Comparison of ENCODE assay signal across 15 cellular contexts in genomic region chr7:80981405-80981804, GRCh38.
A peak's percentile ranks its signal among the peaks of the same experiment; 100 is the strongest.
DNase-seq lines count a peak whose midpoint lies in the region; ATAC-seq, FAIRE-seq and TF ChIP-seq lines count a peak whose summit lies in the region.
"Had no signal": no experiment of that assay in that cellular context is flagged by ENCODE, and none has a peak within 500 bp of the region (broad histone marks: within the 10 kb centered on the region; RNA-seq: fewer than 3 reads in every experiment).

No MANE protein-coding gene starts in this region.

- H2AFZ ChIP-seq in HCT116 (ENCODE audit: low read depth, low read length, poor library complexity, severe bottlenecking): peak overlapping the region; percentile 64
- H2AFZ ChIP-seq in astrocyte (ENCODE audit: low read depth, low read length): peak overlapping the region; percentile 63
- peak overlapping the region; percentile 72 for H2AFZ ChIP-seq in neuronal stem cell (ENCODE audit: low read length)

- H3K27ac ChIP-seq in HCT116 (ENCODE audit: low read depth, low read length) (no peak overlapping the region), astrocyte (ENCODE audit: low read depth, low read length) (no peak overlapping the region), neuronal stem cell (replicated peaks; ENCODE audit: low read length) (no peak overlapping the region)
- H3K27ac ChIP-seq: BLaER1 had no signal

- H3K4ac ChIP-seq in neuronal stem cell (ENCODE audit: low read length): no peak overlapping the region

- no peaks in the 10 kb centered on the region for H3K27me3 Mint-ChIP-seq in astrocyte (ENCODE audit: low read depth, unreplicated experiment)
- H3K27me3 Mint-ChIP-seq in activated CD8-positive, alpha-beta T cell treated with anti-CD3 and anti-CD28 coated beads for 36 hours: no peaks in the 10 kb centered on the region
- H3K27me3 Mint-ChIP-seq: CD8-positive, alpha-beta memory T cell had no signal

- RAD21 ChIA-PET in HCT116 (lab: Charles Lee; ENCODE audit: low non-redundant PET in 1 of 2, low total read pairs in 2 of 2, uncharacterized antibody in 2 of 2, unreplicated experiment in 2 of 2): no interaction called here

- no peak overlapping the region for H4K8ac ChIP-seq in neuronal stem cell (ENCODE audit: low read depth, low read length)

- no peak overlapping the region for H2BK5ac ChIP-seq in neuronal stem cell (ENCODE audit: low read length)

- no peak overlapping the region for H2BK12ac ChIP-seq in neuronal stem cell (ENCODE audit: low read length)

- H3K79me2 ChIP-seq in HCT116 (ENCODE audit: insufficient read depth, low read length) (no peaks in the 10 kb centered on the region), astrocyte (ENCODE audit: insufficient read depth, low read length) (no peaks in the 10 kb centered on the region)

- POLR2A ChIA-PET in HCT116 (lab: Charles Lee): no interaction called here
- POLR2A ChIA-PET in HEK293T (lab: Yijun Ruan, JAX): no interaction called here
- POLR2A ChIA-PET in activated CD8-positive, alpha-beta T cell treated with anti-CD3 and anti-CD28 coated beads for 36 hours (lab: Charles Lee): no interaction called here

- H4K20me1 ChIP-seq in HCT116 (ENCODE audit: insufficient read depth) (no peaks in the 10 kb centered on the region), astrocyte (ENCODE audit: insufficient read depth, low read length) (no peaks in the 10 kb centered on the region)
- H4K20me1 ChIP-seq: BLaER1 had no signal

- H4K91ac ChIP-seq in neuronal stem cell (ENCODE audit: low read depth, low read length, poor library complexity): no peak overlapping the region

- peak; percentile 24 for DNase-seq in A172 (ENCODE audit: low spot score)
- DNase-seq in HCT116 (ENCODE audit: low read depth, low spot score): no peak
- DNase-seq in astrocyte (ENCODE audit: low read depth): no peak
- no peak for DNase-seq in neuronal stem cell (ENCODE audit: low spot score)
- no peak for DNase-seq in NCI-H146 treated with DMSO at 0.1 percent for 48 hours (lab: John Stamatoyannopoulos, UW; ENCODE audit: unreplicated experiment)
- no peak for DNase-seq in GF-D8 (lab: John Stamatoyannopoulos, UW)
- no peak for DNase-seq in HEK293T (ENCODE audit: extremely low spot score)
- DNase-seq in activated CD8-positive, alpha-beta T cell treated with anti-CD3 and anti-CD28 coated beads for 36 hours: no peak
- DNase-seq: AML-193; Caco-2; CD8-positive, alpha-beta memory T cell; DMS53 had no signal

- no peak overlapping the region for H3K18ac ChIP-seq in neuronal stem cell (ENCODE audit: low read length)

- TF ChIP-seq RAD21 in HCT116 (IDR thresholded peaks at IDR 0.05; ENCODE audit: low read depth): no peak

- H3K4me2 ChIP-seq in HCT116 (ENCODE audit: low read length) (no peak overlapping the region), astrocyte (ENCODE audit: low read length) (no peak overlapping the region), neuronal stem cell (ENCODE audit: insufficient read depth, low read length, poor library complexity, severe bottlenecking) (no peak overlapping the region)
- H3K4me2 ChIP-seq: BLaER1 had no signal

- no peak overlapping the region for H2BK15ac ChIP-seq in neuronal stem cell (ENCODE audit: low read length)

- peaks cover 2% of the 10 kb centered on the region for H3K36me3 Mint-ChIP-seq in astrocyte (ENCODE audit: low read depth, unreplicated experiment)
- no peaks in the 10 kb centered on the region for H3K36me3 Mint-ChIP-seq in activated CD8-positive, alpha-beta T cell treated with anti-CD3 and anti-CD28 coated beads for 36 hours (ENCODE audit: low read depth)
- H3K36me3 Mint-ChIP-seq: CD8-positive, alpha-beta memory T cell had no signal

- WGBS in neuronal stem cell (ENCODE audit: extremely low coverage in 2 of 2, insufficient read length in 2 of 2, insufficient replicate concordance in 1 of 2), 2 donors: no CpG with 5 or more reads among the region's 3 CpGs

- H3K4me1 ChIP-seq in HCT116 (ENCODE audit: control insufficient read depth in 1 of 2, insufficient read depth in 2 of 2, low read length in 2 of 2) (no peaks in the 10 kb centered on the region), astrocyte (ENCODE audit: insufficient read depth, low read length) (no peaks in the 10 kb centered on the region), neuronal stem cell (ENCODE audit: control insufficient read depth in 2 of 2, insufficient read depth in 1 of 2, low read depth in 1 of 2, low read length in 2 of 2) (no peaks in the 10 kb centered on the region)
- H3K4me1 ChIP-seq: BLaER1, Caco-2 had no signal

- H3K9me2 ChIP-seq in HCT116 (ENCODE audit: insufficient read depth): no peaks in the 10 kb centered on the region

- H3K36me3 ChIP-seq in HCT116 (ENCODE audit: control insufficient read depth in 1 of 2, insufficient read depth in 2 of 2, low read length in 2 of 2) (no peaks in the 10 kb centered on the region), astrocyte (ENCODE audit: insufficient read depth, low read length) (no peaks in the 10 kb centered on the region), neuronal stem cell (replicated peaks in 1 of 2; ENCODE audit: control insufficient read depth in 2 of 2, insufficient read depth in 2 of 2, low read length in 2 of 2) (no peaks in the 10 kb centered on the region)
- H3K36me3 ChIP-seq: BLaER1 had no signal

- H3K27me3 ChIP-seq in HCT116 (ENCODE audit: insufficient read depth, low read length): no peaks in the 10 kb centered on the region
- H3K27me3 ChIP-seq in astrocyte (ENCODE audit: insufficient read depth, low read length): no peaks in the 10 kb centered on the region
- no peaks in the 10 kb centered on the region for H3K27me3 ChIP-seq in neuronal stem cell (ENCODE audit: control insufficient read depth in 3 of 3, insufficient read depth in 3 of 3, low read depth in 1 of 3, low read length in 3 of 3)
- H3K27me3 ChIP-seq: BLaER1 had no signal

- BruUV-seq in HCT116 (replicated peaks; lab: Mats Ljungman, UMichigan): no TSS peak

- no peak overlapping the region for H3K23ac ChIP-seq in neuronal stem cell (ENCODE audit: low read depth, low read length, poor library complexity)

- H3K9ac ChIP-seq in HCT116 (ENCODE audit: low read length) (no peak overlapping the region), astrocyte (ENCODE audit: low read length) (no peak overlapping the region), neuronal stem cell (ENCODE audit: low read depth, low read length, poor library complexity) (no peak overlapping the region)
- H3K9ac ChIP-seq: BLaER1 had no signal

- no peak overlapping the region for H2BK120ac ChIP-seq in neuronal stem cell (ENCODE audit: low read depth, low read length)

- intact Hi-C loops in HCT116 (cut with micrococcal nuclease): no loop called here
- intact Hi-C loops in activated CD8-positive, alpha-beta T cell treated with anti-CD3 and anti-CD28 coated beads for 36 hours (cut with micrococcal nuclease): no loop called here

- TF ChIP-seq POLR2A in HCT116 (IDR thresholded peaks at IDR 0.05; ENCODE audit: borderline replicate concordance, extremely low read depth, insufficient read depth, insufficient read length): no peak

- H3K4me3 Mint-ChIP-seq in astrocyte (ENCODE audit: unreplicated experiment): no peak overlapping the region
- no peak overlapping the region for H3K4me3 Mint-ChIP-seq in activated CD8-positive, alpha-beta T cell treated with anti-CD3 and anti-CD28 coated beads for 36 hours
- H3K4me3 Mint-ChIP-seq: CD8-positive, alpha-beta memory T cell had no signal

- no peaks in the 10 kb centered on the region for H3K4me1 Mint-ChIP-seq in astrocyte (ENCODE audit: low read depth, unreplicated experiment)
- H3K4me1 Mint-ChIP-seq in activated CD8-positive, alpha-beta T cell treated with anti-CD3 and anti-CD28 coated beads for 36 hours (ENCODE audit: low read depth): no peaks in the 10 kb centered on the region
- H3K4me1 Mint-ChIP-seq: CD8-positive, alpha-beta memory T cell had no signal

- H3K14ac ChIP-seq in neuronal stem cell (ENCODE audit: low read length): no peak overlapping the region

- H3K9me3 ChIP-seq in HCT116 (ENCODE audit: control insufficient read depth in 1 of 2, insufficient read depth in 1 of 2, low read depth in 1 of 2, low read length in 2 of 2) (no peaks in the 10 kb centered on the region), astrocyte (ENCODE audit: insufficient read depth, low read depth, low read length) (no peaks in the 10 kb centered on the region), neuronal stem cell (replicated peaks in 1 of 2; ENCODE audit: control insufficient read depth in 2 of 2, insufficient read depth in 1 of 2, low read depth in 1 of 2, low read length in 2 of 2) (peaks cover 0 to 8% of the 10 kb centered on the region in 2 donors)

- H3K4me3 ChIP-seq in HCT116 (replicated peaks in 1 of 2; ENCODE audit: low read depth in 1 of 2, low read length in 2 of 2): no peak overlapping the region
- no peak overlapping the region for H3K4me3 ChIP-seq in astrocyte (ENCODE audit: insufficient read depth, low read depth, low read length)
- H3K4me3 ChIP-seq in neuronal stem cell (ENCODE audit: low read length in 2 of 2): no peak overlapping the region
- H3K4me3 ChIP-seq: BLaER1 had no signal

- peak; percentile 50; the same call in 1 of the 2 replicates for ATAC-seq in HCT116
- no peak for ATAC-seq in activated CD8-positive, alpha-beta T cell treated with anti-CD3 and anti-CD28 coated beads for 36 hours

- H2AK5ac ChIP-seq in neuronal stem cell (ENCODE audit: low read depth, low read length): no peak overlapping the region

- TF ChIP-seq CTCF in HCT116 (IDR thresholded peaks at IDR 0.05 in 2 of 3, conservative IDR thresholded peaks at IDR 0.05 in 1 of 3; ENCODE audit: borderline replicate concordance in 1 of 3, insufficient read depth in 1 of 3, low read depth in 2 of 3, low read length in 2 of 3): no peak
- no peak for TF ChIP-seq CTCF in astrocyte (IDR thresholded peaks at IDR 0.05; ENCODE audit: insufficient read depth, low read depth, low read length)
- TF ChIP-seq CTCF in activated CD8-positive, alpha-beta T cell treated with anti-CD3 and anti-CD28 coated beads for 36 hours (IDR thresholded peaks at IDR 0.05): no peak

- FAIRE-seq in astrocyte (lab: Jason Lieb, UNC): no peak
- FAIRE-seq: A204.1, H54 had no signal

- no peaks in the 10 kb centered on the region for H3K79me1 ChIP-seq in neuronal stem cell (ENCODE audit: low read depth, low read length)

- CTCF ChIA-PET in HCT116 (lab: Charles Lee): no interaction called here
- CTCF ChIA-PET in HEK293T (lab: Yijun Ruan, JAX): no interaction called here
- CTCF ChIA-PET in activated CD8-positive, alpha-beta T cell treated with anti-CD3 and anti-CD28 coated beads for 36 hours (lab: Charles Lee): no interaction called here

- H3K27ac Mint-ChIP-seq in astrocyte (ENCODE audit: unreplicated experiment): no peak overlapping the region
- no peak overlapping the region for H3K27ac Mint-ChIP-seq in activated CD8-positive, alpha-beta T cell treated with anti-CD3 and anti-CD28 coated beads for 36 hours
- H3K27ac Mint-ChIP-seq: CD8-positive, alpha-beta memory T cell had no signal

- H3K9me3 Mint-ChIP-seq in astrocyte (ENCODE audit: unreplicated experiment): no peaks in the 10 kb centered on the region
- no peaks in the 10 kb centered on the region for H3K9me3 Mint-ChIP-seq in activated CD8-positive, alpha-beta T cell treated with anti-CD3 and anti-CD28 coated beads for 36 hours

TF ChIP-seq in HCT116, 20 proteins besides CTCF, POLR2A, EP300 and RAD21 (continues in another document):
- TF ChIP-seq ZFX (IDR thresholded peaks at IDR 0.05): no peak

TF ChIP-seq in HEK293T, 16 proteins besides CTCF, POLR2A, EP300 and RAD21 (continues in another document):
- TF ChIP-seq FOXK2 (IDR thresholded peaks at IDR 0.05): no peak
